18 cellular contexts compared by ENCODE assay signal in genomic region chr22:44444341-44445306, GRCh38. TPM values are rescaled to one million over a fixed set of nuclear protein-coding genes. Genes with fewer than 3 reads are reported as not detected.
A peak's percentile ranks its signal among the peaks of the same experiment; 100 is the strongest.
DNase-seq lines count a peak whose midpoint lies in the region; ATAC-seq, FAIRE-seq and TF ChIP-seq lines count a peak whose summit lies in the region.
"Had no signal": no experiment of that assay in that cellular context is flagged by ENCODE, and none has a peak within 500 bp of the region (broad histone marks: within the 10 kb centered on the region; RNA-seq: fewer than 3 reads in every experiment).

No MANE protein-coding gene starts in this region.

- in situ Hi-C loops in brain microvascular endothelial cell (cut with HindIII; ENCODE audit: low pct_ligation_motif_present, low sequenced_read_pairs) = no loop called here

- H3K27me3 ChIP-seq in brain microvascular endothelial cell (replicated peaks) = no peaks in the 10 kb centered on the region
- H3K27me3 ChIP-seq: stomach had no signal

- H3K36me3 Mint-ChIP-seq in neural crest cell (ENCODE audit: low read depth) (no peaks in the 10 kb centered on the region), glutamatergic neuron (ENCODE audit: unreplicated experiment) (no peaks in the 10 kb centered on the region)

- TF ChIP-seq CTCF in D721Med (IDR thresholded peaks at IDR 0.05; ENCODE audit: insufficient read depth, missing control alignments) = peak; percentile 8
- peak; percentile 25 for TF ChIP-seq CTCF in HFF-Myc (IDR thresholded peaks at IDR 0.05; ENCODE audit: low read depth, low read length, missing control alignments)
- TF ChIP-seq CTCF in brain microvascular endothelial cell (IDR thresholded peaks at IDR 0.05; ENCODE audit: low read depth, low read length, missing control alignments) = peak; percentile 39
- TF ChIP-seq CTCF in neural crest cell (conservative IDR thresholded peaks at IDR 0.05) = peak; percentile 40
- TF ChIP-seq CTCF in glutamatergic neuron (IDR thresholded peaks at IDR 0.05; ENCODE audit: partially characterized antibody, unreplicated experiment) = no peak

- H3K4me1 Mint-ChIP-seq in neural crest cell (no peaks in the 10 kb centered on the region), glutamatergic neuron (ENCODE audit: low read depth, unreplicated experiment) (peaks cover 7% of the 10 kb centered on the region)
- H3K4me1 Mint-ChIP-seq: CD4-positive, alpha-beta memory T cell had no signal

- H3K27ac Mint-ChIP-seq in neural crest cell (ENCODE audit: unreplicated experiment) (no peak overlapping the region), glutamatergic neuron (ENCODE audit: unreplicated experiment) (no peak overlapping the region)
- H3K27ac Mint-ChIP-seq: mesothelial cell of epicardium had no signal

- no peak for FAIRE-seq in D721Med (lab: Jason Lieb, UNC)

- H3K9me3 Mint-ChIP-seq in neural crest cell (no peaks in the 10 kb centered on the region), glutamatergic neuron (ENCODE audit: unreplicated experiment) (peaks cover 1% of the 10 kb centered on the region)

- DNase-seq in D721Med (ENCODE audit: insufficient read length, low spot score) (no peak), HFF-Myc (ENCODE audit: extremely low read depth, low read depth) (no peak), brain microvascular endothelial cell (no peak), neural crest cell (ENCODE audit: low read depth, low spot score) (no peak), NOMO-1 treated with dmso at 0.1 percent for 144 hours (lab: John Stamatoyannopoulos, UW; ENCODE audit: unreplicated experiment) (no peak), glutamatergic neuron (no peak)
- DNase-seq: CD4-positive, alpha-beta memory T cell; effector memory CD4-positive, alpha-beta T cell; NCI-H1092 treated with DMSO at 0.1 percent for 48 hours; NCI-H526 treated with DMSO at 0.1 percent for 48 hours; SJCRH30; stimulated activated CD4-positive, alpha-beta T cell treated with anti-CD3 and anti-CD28 coated beads, Interleukin-4, amount 100 ng/mL, for 4 hours; stomach had no signal

- H3K27me3 Mint-ChIP-seq in neural crest cell (ENCODE audit: low read depth) (no peaks in the 10 kb centered on the region), glutamatergic neuron (ENCODE audit: unreplicated experiment) (peaks cover 4% of the 10 kb centered on the region)
- H3K27me3 Mint-ChIP-seq: CD4-positive, alpha-beta memory T cell had no signal

- H3K27ac ChIP-seq in brain microvascular endothelial cell = no peak overlapping the region
- H3K27ac ChIP-seq: parathyroid adenoma, SJCRH30, stomach, VCaP had no signal

- H3K36me3 ChIP-seq in brain microvascular endothelial cell (replicated peaks) = no peaks in the 10 kb centered on the region
- H3K36me3 ChIP-seq: SJCRH30, stomach had no signal

- H3K4me3 ChIP-seq in HFF-Myc (replicated peaks; ENCODE audit: low read depth, low read length) (no peak overlapping the region), brain microvascular endothelial cell (ENCODE audit: low read depth, low read length) (no peak overlapping the region)
- H3K4me3 ChIP-seq: SJCRH30, stomach had no signal

- ATAC-seq in HG02973 (IDR thresholded peaks at IDR 0.05; ENCODE audit: unreplicated experiment) = no peak
- no peak for ATAC-seq in GM19463 (IDR thresholded peaks at IDR 0.05; ENCODE audit: unreplicated experiment)

- H3K4me3 Mint-ChIP-seq in neural crest cell (no peak overlapping the region), glutamatergic neuron (ENCODE audit: unreplicated experiment) (no peak overlapping the region)
- H3K4me3 Mint-ChIP-seq: CD4-positive, alpha-beta memory T cell; mesothelial cell of epicardium had no signal

RNA-seq across cellular contexts. Expression of gene RTL6, which starts 53.4 kb away (rescaled TPM):
- total RNA-seq in neural crest cell (45.0 and 45.6 TPM in 2 replicates), glutamatergic neuron (ENCODE audit: unreplicated experiment) (35.0 TPM)
